Comparison of ENCODE assay signal across 1 cellular context in genomic region chr1:214192825-214193643, GRCh38.
TF ChIP-seq lines count a peak whose summit lies in the region.

No MANE protein-coding gene starts in this region.

TF ChIP-seq in GM23338, 12 proteins besides CTCF, POLR2A, EP300 and RAD21 (continued from another document):
- TF ChIP-seq REST (IDR thresholded peaks at IDR 0.05; ENCODE audit: unreplicated experiment) (no peak), NANOG (IDR thresholded peaks at IDR 0.05; ENCODE audit: borderline replicate concordance) (no peak), ZNF331 (CRISPR knock-in tag; IDR thresholded peaks at IDR 0.05; ENCODE audit: low read depth) (no peak)
TF ChIP-seq in GM23338: peak in this region for 0.
